Comparison of ENCODE assay signal across 8 cellular contexts in genomic region chr20:38434770-38435554, GRCh38. TPM values are rescaled to one million over a fixed set of nuclear protein-coding genes. Genes with fewer than 3 reads are reported as not detected.
DNase-seq lines count a peak whose midpoint lies in the region; ATAC-seq, FAIRE-seq and TF ChIP-seq lines count a peak whose summit lies in the region.

Gene SNHG17, minus strand, starts transcription at chr20:38435328.

- ATAC-seq in HG03159 (IDR thresholded peaks at IDR 0.05; ENCODE audit: unreplicated experiment): peak; percentile 64
- ATAC-seq in activated CD4-positive, CD25-positive, alpha-beta regulatory T cell treated with anti-CD3 and anti-CD28 coated beads, Interleukin-2, amount 50 U/mL, for 24 hours: peak; percentile 79 to 80
- ATAC-seq in central memory CD8-positive, alpha-beta T cell (replicated peaks; ENCODE audit: extremely low read depth, poor library complexity, severe bottlenecking): peak; percentile 76

- H3K9ac ChIP-seq in keratinocyte (ENCODE audit: control insufficient read depth, extremely low read depth, insufficient read depth, low read length): peak within 1 kb of the TSS; percentile 99

- H3K9me3 Mint-ChIP-seq in central memory CD8-positive, alpha-beta T cell: no peaks in the 10 kb centered on the region

- peak within 1 kb of the TSS; percentile 90 to 99 (median 98) for H3K4me3 ChIP-seq in keratinocyte (ENCODE audit: control insufficient read depth in 2 of 3, extremely low read depth in 1 of 3, insufficient read depth in 2 of 3, low read depth in 1 of 3, low read length in 3 of 3)

- DNase-seq in GM18507 (ENCODE audit: extremely low spot score, insufficient read length, low read depth) (peak; percentile 79), NCI-H446 (lab: John Stamatoyannopoulos, UW) (peak; percentile 81 to 95), keratinocyte (ENCODE audit: low read depth, low spot score) (peak; percentile 77)
- peak; percentile 78 to 80 for DNase-seq in central memory CD8-positive, alpha-beta T cell (ENCODE audit: low spot score in 2 of 2)
- peak; percentile 82 to 86 (median 84) for DNase-seq in stimulated activated CD4-positive, alpha-beta T cell treated with anti-CD3 and anti-CD28 coated beads, Interleukin-12 subunit alpha, Interleukin-12 subunit beta, amount 100 ng/mL, for 48 hours (ENCODE audit: low read depth in 2 of 3, low spot score in 1 of 3)

- peak within 1 kb of the TSS; percentile 87 for H3K4me3 Mint-ChIP-seq in central memory CD8-positive, alpha-beta T cell

- H3K79me2 ChIP-seq in keratinocyte (ENCODE audit: control insufficient read depth, insufficient read depth, low read length): peaks cover 51% of the 10 kb centered on the region

- H3K27ac ChIP-seq in 22Rv1 (peak within 1 kb of the TSS; percentile 76), keratinocyte (ENCODE audit: control insufficient read depth, insufficient read depth, low read length) (peak within 1 kb of the TSS; percentile 92)

- dilution Hi-C loops in keratinocyte (cut with MboI; ENCODE audit: extremely low pct_ligation_motif_present, low sequenced_read_pairs): no loop called here

- peaks cover 37% of the 10 kb centered on the region for H3K4me1 Mint-ChIP-seq in central memory CD8-positive, alpha-beta T cell

- no peaks in the 10 kb centered on the region for H3K27me3 ChIP-seq in keratinocyte (ENCODE audit: control insufficient read depth, extremely low read depth, insufficient read depth, low read length)

- peak; percentile 99 for TF ChIP-seq CTCF in 22Rv1 (IDR thresholded peaks at IDR 0.05)
- peak; percentile 99 to 100 (median 100) for TF ChIP-seq CTCF in keratinocyte (optimal IDR thresholded peaks at IDR 0.05 in 1 of 3, IDR thresholded peaks at IDR 0.05 in 1 of 3, conservative IDR thresholded peaks at IDR 0.05 in 1 of 3; ENCODE audit: extremely low read depth in 1 of 3, insufficient read depth in 2 of 3, low read length in 3 of 3)

- peak; percentile 88 for FAIRE-seq in GM18507 (lab: Jason Lieb, UNC)
- FAIRE-seq in keratinocyte (lab: Jason Lieb, UNC): peak; percentile 62

- H3K27ac Mint-ChIP-seq in central memory CD8-positive, alpha-beta T cell (ENCODE audit: low read depth): peak within 1 kb of the TSS; percentile 90

- peak within 1 kb of the TSS; percentile 84 for H3K4me2 ChIP-seq in keratinocyte (ENCODE audit: control insufficient read depth, extremely low read depth, insufficient read depth, low read depth, low read length)

- peaks cover 10% of the 10 kb centered on the region for H3K27me3 Mint-ChIP-seq in central memory CD8-positive, alpha-beta T cell

- peaks cover 7% of the 10 kb centered on the region for H3K9me1 ChIP-seq in keratinocyte (ENCODE audit: control insufficient read depth, extremely low read depth, insufficient read depth, low read length)

- H2AFZ ChIP-seq in keratinocyte (ENCODE audit: control insufficient read depth, low read length): peak within 1 kb of the TSS; percentile 89

- H3K36me3 Mint-ChIP-seq in central memory CD8-positive, alpha-beta T cell (ENCODE audit: insufficient read depth): peaks cover 28% of the 10 kb centered on the region

- H3K9me3 ChIP-seq in keratinocyte (ENCODE audit: control insufficient read depth, low read depth, low read length): no peaks in the 10 kb centered on the region

- H3K36me3 ChIP-seq in keratinocyte (ENCODE audit: control insufficient read depth in 2 of 2, extremely low read depth in 1 of 2, insufficient read depth in 2 of 2, low read length in 2 of 2): peaks cover 29 to 41% of the 10 kb centered on the region in 2 experiments

- H4K20me1 ChIP-seq in keratinocyte (ENCODE audit: control insufficient read depth, extremely low read depth, insufficient read depth, low read length): peaks cover 34% of the 10 kb centered on the region

- peaks cover 25% of the 10 kb centered on the region for H3K4me1 ChIP-seq in keratinocyte (ENCODE audit: control insufficient read depth, extremely low read depth, insufficient read depth, low read length)

RNA-seq across cellular contexts. Expression of gene SNHG17, which starts in this region (rescaled TPM):
- 17.6 to 29.4 TPM (median 25.3 TPM) in 3 replicates for polyA plus RNA-seq in keratinocyte
- 5.0 TPM for polyA plus RNA-seq in keratinocyte (2011; ENCODE audit: low read depth)
- 12.9 and 19.7 TPM in 2 replicates for polyA plus RNA-seq in keratinocyte (2011; cell fraction: cytosol; rRNA removed)
- 61.5 and 67.2 TPM in 2 replicates for polyA plus RNA-seq in keratinocyte (2011; cell fraction: nucleus; rRNA removed)
- 24.7 and 41.4 TPM in 2 replicates for polyA plus RNA-seq in keratinocyte (2012; ENCODE audit: low replicate concordance)
- polyA minus RNA-seq in keratinocyte: 8.8 to 21.6 TPM (median 16.5 TPM) in 3 replicates
- not detected for polyA minus RNA-seq in keratinocyte (2011; cell fraction: cytosol; rRNA and poly(A)+ RNA removed)
- 14.4 and 17.4 TPM in 2 replicates for polyA minus RNA-seq in keratinocyte (2011; cell fraction: nucleus; rRNA and poly(A)+ RNA removed)

Comparison
In these comparisons a context has a peak if more than half of its experiments do, and no peak if none do; other contexts are left out.
1. Peak in every context shown above with its lines: DNase-seq, ATAC-seq, H3K4me3 ChIP-seq and H3K27ac ChIP-seq.